Comparison of ENCODE assay signal across 8 cellular contexts in the genomic region with DNA sequence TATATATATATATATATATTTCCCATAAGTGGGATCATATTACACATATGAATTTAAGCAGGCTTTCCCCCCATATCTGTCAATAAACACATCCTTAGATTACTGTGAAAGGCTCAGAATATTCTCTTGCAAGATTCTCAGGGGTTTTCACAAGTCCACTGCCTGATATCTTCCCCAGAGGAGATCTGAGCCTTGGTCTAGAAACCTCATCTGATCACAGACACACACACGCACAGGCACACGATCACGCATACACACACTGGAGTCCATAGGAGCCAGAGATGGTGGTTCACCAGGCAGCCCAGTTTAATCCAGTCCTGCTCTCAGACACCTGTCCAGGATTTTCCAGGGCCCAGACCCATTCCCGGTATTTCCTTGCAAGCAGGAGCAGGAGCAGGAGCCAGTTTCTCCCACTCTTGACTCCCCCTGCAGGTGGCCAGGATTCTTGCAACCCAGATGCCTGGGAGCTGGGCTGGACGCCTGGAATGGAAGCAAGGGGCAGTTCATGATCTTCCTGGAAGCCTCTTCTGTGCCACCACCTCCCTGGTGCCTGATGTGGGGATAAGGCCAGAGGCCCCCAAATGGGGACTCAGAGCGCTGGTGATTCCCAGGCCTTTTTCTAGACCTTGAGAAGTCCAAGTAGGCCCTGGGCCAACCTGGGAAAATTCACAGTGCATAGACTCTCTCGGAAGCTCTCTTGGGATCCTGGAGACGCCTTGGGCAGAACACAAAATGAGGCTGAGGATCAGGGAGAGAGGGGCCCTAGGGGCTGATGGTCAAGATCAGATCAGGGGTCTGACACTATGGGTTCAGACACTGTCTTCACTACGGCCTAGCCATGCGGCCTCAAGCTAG. TPM values are rescaled to one million over a fixed set of nuclear protein-coding genes. Genes with fewer than 3 reads are reported as not detected.
DNase-seq lines count a peak whose midpoint lies in the region; TF ChIP-seq lines count a peak whose summit lies in the region.

No MANE protein-coding gene starts in this region.

- DNase-seq in AG08396 (ENCODE audit: low spot score), result peak; percentile 86
- DNase-seq in NCI-H2227 (lab: John Stamatoyannopoulos, UW; ENCODE audit: unreplicated experiment), result peak; percentile 76
- peak; percentile 86 for DNase-seq in adipocyte (ENCODE audit: low read depth)
- DNase-seq in right atrium auricular region (ENCODE audit: low spot score), result peak; percentile 75
- DNase-seq in sigmoid colon, result no peak
- no peak for DNase-seq in effector CD8-positive, alpha-beta T cell (lab: John Stamatoyannopoulos, UW)
- no peak for DNase-seq in immature natural killer cell

- intact Hi-C loops in sigmoid colon (cut with DNase I), result no loop called here

- no peaks in the 10 kb centered on the region for H3K36me3 Mint-ChIP-seq in immature natural killer cell

- no peak overlapping the region for H3K27ac Mint-ChIP-seq in immature natural killer cell

- peaks cover 0 to 4% (median 3%) of the 10 kb centered on the region in 3 donors for H3K27me3 Mint-ChIP-seq in immature natural killer cell (ENCODE audit: low read depth in 3 of 3)

- H3K9me3 ChIP-seq in adipocyte (ENCODE audit: control insufficient read depth, low read length) (no peaks in the 10 kb centered on the region), right atrium auricular region (no peaks in the 10 kb centered on the region), sigmoid colon (no peaks in the 10 kb centered on the region)

- H3K36me3 ChIP-seq in adipocyte (ENCODE audit: control insufficient read depth, insufficient read depth, low read length, severe bottlenecking) (no peaks in the 10 kb centered on the region), right atrium auricular region (no peaks in the 10 kb centered on the region), sigmoid colon (no peaks in the 10 kb centered on the region)

- 50 to 66% methylated on average over 10 of the region's 10 CpGs for WGBS in sigmoid colon, 2 donors

- TF ChIP-seq CTCF in GM12874 (IDR thresholded peaks at IDR 0.05; ENCODE audit: insufficient read depth, low read depth, low read length), result peak; percentile 79
- TF ChIP-seq CTCF in right atrium auricular region (IDR thresholded peaks at IDR 0.05), result peak; percentile 70 to 85
- peak; percentile 32 to 79 (median 63) for TF ChIP-seq CTCF in sigmoid colon (IDR thresholded peaks at IDR 0.05)

- peaks cover 7 to 15% of the 10 kb centered on the region in 2 donors for H3K4me1 Mint-ChIP-seq in immature natural killer cell

- no peak for TF ChIP-seq POLR2A in sigmoid colon (IDR thresholded peaks at IDR 0.05)

- no peak overlapping the region for H3K4me3 ChIP-seq in adipocyte (ENCODE audit: low read length)
- H3K4me3 ChIP-seq in right atrium auricular region, result no peak overlapping the region
- no peak overlapping the region for H3K4me3 ChIP-seq in sigmoid colon

- H3K27ac ChIP-seq in right atrium auricular region, result no peak overlapping the region
- no peak overlapping the region for H3K27ac ChIP-seq in sigmoid colon

- H3K27me3 ChIP-seq in adipocyte (replicated peaks; ENCODE audit: control insufficient read depth, insufficient read depth, low read length), result no peaks in the 10 kb centered on the region
- no peaks in the 10 kb centered on the region for H3K27me3 ChIP-seq in right atrium auricular region
- no peaks in the 10 kb centered on the region for H3K27me3 ChIP-seq in sigmoid colon

- H3K9me3 Mint-ChIP-seq in immature natural killer cell, result no peaks in the 10 kb centered on the region

- H3K4me1 ChIP-seq in adipocyte (ENCODE audit: control insufficient read depth, insufficient read depth, low read length) (peaks cover 2% of the 10 kb centered on the region), right atrium auricular region (peaks cover 0 to 4% of the 10 kb centered on the region in 2 donors), sigmoid colon (peaks cover 0 to 1% (median 0%) of the 10 kb centered on the region in 4 donors)

- H3K9ac ChIP-seq in adipocyte (ENCODE audit: low read length), result no peak overlapping the region

- no peak overlapping the region for H3K4me3 Mint-ChIP-seq in immature natural killer cell

- TF ChIP-seq EP300 in sigmoid colon (IDR thresholded peaks at IDR 0.05), result no peak

RNA-seq across cellular contexts. Expression of gene KRT78, which starts 16.5 kb away (rescaled TPM):
- total RNA-seq in right atrium auricular region (not detected), sigmoid colon (not detected)
- polyA plus RNA-seq in sigmoid colon (1 to 10 TPM in 1 of 3 donors, under 1 TPM in 1, not detected in 1; 0.20 to 5.4 TPM), immature natural killer cell (under 1 TPM in 1 of 3 donors, not detected in 2; 0.28 TPM)

RNA-seq across cellular contexts. Expression of gene KRT79, which starts 31.2 kb away (rescaled TPM):
- total RNA-seq in right atrium auricular region, result not detected
- not detected for total RNA-seq in sigmoid colon
- polyA plus RNA-seq in sigmoid colon, result under 1 TPM in 1 of 3 donors, not detected in 2; 0.16 TPM
- not detected for polyA plus RNA-seq in immature natural killer cell

RNA-seq across cellular contexts. Expression of gene KRT8, which starts 39.6 kb away (rescaled TPM):
- total RNA-seq in right atrium auricular region, result 100 to 1,000 TPM; 199 to 271 TPM
- total RNA-seq in sigmoid colon, result 10 to 100 TPM; 20.6 to 63.1 (median 35.5) TPM
- 1,000 to 10,000 TPM; 3,181 to 3,526 (median 3,402) TPM for polyA plus RNA-seq in sigmoid colon
- polyA plus RNA-seq in immature natural killer cell, result not detected

RNA-seq across cellular contexts. Expression of gene KRT4, which starts 51.4 kb away (rescaled TPM):
- total RNA-seq in right atrium auricular region (not detected), sigmoid colon (not detected)
- polyA plus RNA-seq in sigmoid colon (10 to 100 TPM in 1 of 3 donors, under 1 TPM in 1, not detected in 1; 0.86 to 18.6 TPM), immature natural killer cell (not detected)

Comparison
In these comparisons a context has a peak if more than half of its experiments do, and no peak if none do; other contexts are left out.
1. DNase-seq: peak in AG08396 (single experiment), NCI-H2227 (single experiment), adipocyte (single experiment) and right atrium auricular region (single experiment); none in sigmoid colon (single experiment), effector CD8-positive, alpha-beta T cell (single experiment) and immature natural killer cell (0 of 3).
2. Peak in every context shown above with its lines, with median percentiles within 50 percentile points of each other: CTCF ChIP-seq.